Comparison of ENCODE assay signal across 17 cellular contexts in the genomic region with DNA sequence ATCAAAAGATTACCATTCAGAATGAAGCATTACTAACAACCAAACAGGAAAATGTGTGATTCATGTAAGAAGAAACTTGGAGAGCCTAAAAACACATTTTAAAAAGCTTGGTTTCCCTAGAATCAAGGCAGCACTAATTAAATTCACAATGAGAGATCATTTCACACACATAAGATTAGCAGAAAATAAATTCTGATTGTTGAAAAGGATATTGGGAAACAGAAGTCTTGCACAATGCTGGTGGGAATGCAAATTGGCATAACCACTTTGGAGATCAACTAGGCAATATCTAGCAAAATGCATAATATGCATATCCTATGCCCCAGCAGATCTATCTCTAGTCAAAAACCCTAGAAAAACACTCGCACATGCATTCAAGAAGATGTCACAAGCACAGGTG.
"Had no signal": no experiment of that assay in that cellular context is flagged by ENCODE, and none has a peak within 500 bp of the region (broad histone marks: within the 10 kb centered on the region; RNA-seq: fewer than 3 reads in every experiment).

No MANE protein-coding gene starts in this region.

- H3K9ac ChIP-seq: SK-N-SH had no signal

- H3K4me3 ChIP-seq: MG63, SJSA1 had no signal

- H3K27ac ChIP-seq: SJSA1 had no signal

- H3K9me3 Mint-ChIP-seq: T-cell had no signal

- H3K4me2 ChIP-seq: SK-N-SH had no signal

- H3K4me1 Mint-ChIP-seq: T-cell had no signal

- H3K9me3 ChIP-seq: MG63, SJSA1, SK-N-SH had no signal

- H3K36me3 Mint-ChIP-seq: T-cell had no signal

- H3K36me3 ChIP-seq: MG63, SJSA1 had no signal

- H3K4me1 ChIP-seq: SJSA1 had no signal

- H3K4me3 Mint-ChIP-seq: T-cell had no signal

- H3K27ac Mint-ChIP-seq: T-cell had no signal

- DNase-seq: KBM-7, MG63, NCI-H1092 treated with DMSO at 0.1 percent for 48 hours, NCI-H1436, NCI-H187, NCI-H2029, NCI-H2081 treated with DMSO at 0.1 percent for 48 hours, NCI-H2227 treated with DMSO at 0.1 percent for 48 hours, NCI-H526 treated with DMSO at 0.1 percent for 48 hours, NCI-H774, Right ventricle myocardium superior, RPMI8226, SIG-M5, SK-N-SH, SW 1271, T-cell had no signal

- ATAC-seq: T-cell had no signal
